ENCODE assay signal across 11 cellular contexts in the genomic region with DNA sequence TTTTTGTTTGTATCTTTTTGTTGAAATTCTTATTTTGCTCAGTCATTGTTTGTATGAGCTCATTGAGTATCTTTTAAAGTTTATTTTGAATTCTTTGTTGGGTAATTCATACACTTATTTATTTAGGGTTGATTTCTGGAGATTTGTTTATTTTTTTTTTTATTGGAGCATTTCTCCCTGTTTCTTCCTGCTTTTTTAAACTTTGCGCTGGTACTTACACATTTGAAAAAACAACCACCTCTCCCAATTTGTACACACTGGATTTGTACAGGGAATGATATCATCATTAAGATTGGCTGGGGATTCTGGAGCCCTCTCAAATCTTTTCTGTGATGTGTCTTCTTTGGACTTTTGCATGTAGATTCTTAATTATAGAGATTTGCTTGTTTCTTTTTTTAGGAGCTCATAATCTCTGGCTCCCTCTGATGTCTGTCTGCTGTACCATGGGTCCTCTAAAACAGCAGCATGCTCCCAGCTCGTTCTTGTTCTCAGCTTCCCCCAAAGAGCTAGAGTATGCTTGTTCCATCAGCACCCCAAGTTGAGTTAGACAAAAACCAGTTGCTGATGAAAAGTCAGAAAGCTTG.
A peak's percentile ranks its signal among the peaks of the same experiment; 100 is the strongest.
DNase-seq lines count a peak whose midpoint lies in the region; ATAC-seq and TF ChIP-seq lines count a peak whose summit lies in the region.
"Had no signal": no experiment of that assay in that cellular context is flagged by ENCODE, and none has a peak within 500 bp of the region (broad histone marks: within the 10 kb centered on the region; RNA-seq: fewer than 3 reads in every experiment).

No MANE protein-coding gene starts in this region.

- TF ChIP-seq CTCF in Loucy (conservative IDR thresholded peaks at IDR 0.05; ENCODE audit: low read length) (peak; percentile 30), osteoblast (IDR thresholded peaks at IDR 0.05; ENCODE audit: extremely low read depth, low read depth, low read length) (peak; percentile 54), foreskin keratinocyte (conservative IDR thresholded peaks at IDR 0.05) (no peak)

- H3K9me2 ChIP-seq in Loucy (replicated peaks; ENCODE audit: low read depth, low read length) = no peaks in the 10 kb centered on the region

- no peaks in the 10 kb centered on the region for H3F3A ChIP-seq in Loucy (ENCODE audit: low read depth)

- no peak overlapping the region for H2AFZ ChIP-seq in Loucy (ENCODE audit: low read length)
- H2AFZ ChIP-seq in osteoblast (ENCODE audit: low read length) = peak overlapping the region; percentile 6

- no peaks in the 10 kb centered on the region for H3K36me3 ChIP-seq in Loucy (ENCODE audit: insufficient read depth, low read length)
- H3K36me3 ChIP-seq in osteoblast (ENCODE audit: insufficient read depth, low read length) = no peaks in the 10 kb centered on the region
- H3K36me3 ChIP-seq: neutrophil had no signal

- H3K4me2 ChIP-seq in Loucy (ENCODE audit: low read depth, low read length, poor library complexity, severe bottlenecking) (no peak overlapping the region), osteoblast (ENCODE audit: insufficient read depth, low read length) (no peak overlapping the region)

- DNase-seq in NCI-H146 (lab: John Stamatoyannopoulos, UW) (peak; percentile 3), NCI-H146 treated with DMSO at 0.1 percent for 48 hours (lab: John Stamatoyannopoulos, UW; ENCODE audit: unreplicated experiment) (no peak), dedifferentiated amniotic fluid mesenchymal stem cell (ENCODE audit: extremely low spot score) (peak; percentile 42), osteoblast (ENCODE audit: insufficient read length, low spot score, missing footprints) (peak; percentile 25), foreskin keratinocyte (no peak)
- DNase-seq: activated CD8-positive, alpha-beta T cell treated with anti-CD3 and anti-CD28 coated beads, Interleukin-2, amount 10 ng/mL, durations not matched to agents 7 days and 5 days; NCI-H1436 had no signal

- ATAC-seq in HG03045 (IDR thresholded peaks at IDR 0.05; ENCODE audit: unreplicated experiment) = no peak
- no peak for ATAC-seq in GM18858 (IDR thresholded peaks at IDR 0.05; ENCODE audit: unreplicated experiment)
- no peak for ATAC-seq in foreskin keratinocyte
- ATAC-seq: activated CD8-positive, alpha-beta T cell treated with anti-CD3 and anti-CD28 coated beads, Interleukin-2, amount 10 ng/mL, durations not matched to agents 7 days and 5 days had no signal

- H3K79me2 ChIP-seq in Loucy (ENCODE audit: insufficient read depth, low read length) = no peaks in the 10 kb centered on the region
- no peaks in the 10 kb centered on the region for H3K79me2 ChIP-seq in osteoblast (ENCODE audit: insufficient read depth, low read length)

- no peak overlapping the region for H3K9ac ChIP-seq in Loucy (ENCODE audit: low read depth, low read length, poor library complexity, severe bottlenecking)

- H3K9me3 ChIP-seq in Loucy (ENCODE audit: insufficient read depth, low read depth, low read length) (no peaks in the 10 kb centered on the region), osteoblast (ENCODE audit: low read depth, low read length) (no peaks in the 10 kb centered on the region)
- H3K9me3 ChIP-seq: neutrophil had no signal

- H3K27me3 ChIP-seq in Loucy (ENCODE audit: insufficient read depth, low read length, poor library complexity, severe bottlenecking) (no peaks in the 10 kb centered on the region), osteoblast (ENCODE audit: insufficient read depth, low read length) (no peaks in the 10 kb centered on the region), foreskin keratinocyte (no peaks in the 10 kb centered on the region)
- H3K27me3 ChIP-seq: neutrophil had no signal

- H3K27ac ChIP-seq in osteoblast (ENCODE audit: low read depth, low read length) = no peak overlapping the region
- no peak overlapping the region for H3K27ac ChIP-seq in foreskin keratinocyte
- H3K27ac ChIP-seq: neutrophil had no signal

- no peak overlapping the region for H3K4me3 ChIP-seq in Loucy (ENCODE audit: low read length, poor library complexity, severe bottlenecking)
- H3K4me3 ChIP-seq in osteoblast (ENCODE audit: insufficient read depth, low read length) = no peak overlapping the region

- H4K20me1 ChIP-seq in Loucy (ENCODE audit: insufficient read depth, low read length, poor library complexity, severe bottlenecking) (no peaks in the 10 kb centered on the region), osteoblast (ENCODE audit: insufficient read depth, low read length) (no peaks in the 10 kb centered on the region)

- H3K4me1 ChIP-seq in Loucy (ENCODE audit: insufficient read depth, low read length, poor library complexity, severe bottlenecking) (no peaks in the 10 kb centered on the region), osteoblast (ENCODE audit: insufficient read depth, low read length) (peaks cover 11% of the 10 kb centered on the region), foreskin keratinocyte (peaks cover 2% of the 10 kb centered on the region)

Comparison
In these comparisons a context has a peak if more than half of its experiments do, and no peak if none do; other contexts are left out.
1. DNase-seq: peak in NCI-H146 (single experiment), dedifferentiated amniotic fluid mesenchymal stem cell (single experiment) and osteoblast (single experiment); none in NCI-H146 treated with DMSO at 0.1 percent for 48 hours (single experiment) and foreskin keratinocyte (0 of 2).